In genomic region chr14:23237772-23238594, GRCh38 we compare ENCODE assay signal across 8 cellular contexts. TPM values are rescaled to one million over a fixed set of nuclear protein-coding genes. Genes with fewer than 3 reads are reported as not detected.
DNase-seq lines count a peak whose midpoint lies in the region; ATAC-seq, FAIRE-seq and TF ChIP-seq lines count a peak whose summit lies in the region.

TSS of gene RNF212B (plus strand) at chr14:23237936. CDS start at chr14:23240346, 2,410 bp downstream.

- intact Hi-C loops in left colon (cut with DNase I, micrococcal nuclease) = no loop called here

- H3K9me3 Mint-ChIP-seq in activated CD4-positive, alpha-beta T cell treated with anti-CD3 and anti-CD28 coated beads, Interleukin-2, amount 10 ng/mL, durations not matched to agents 7 days and 5 days = no peaks in the 10 kb centered on the region

- no peak for TF ChIP-seq CTCF in D721Med (IDR thresholded peaks at IDR 0.05; ENCODE audit: insufficient read depth, missing control alignments)

- peaks cover 6% of the 10 kb centered on the region for H3K4me1 Mint-ChIP-seq in activated CD4-positive, alpha-beta T cell treated with anti-CD3 and anti-CD28 coated beads, Interleukin-2, amount 10 ng/mL, durations not matched to agents 7 days and 5 days

- H3K4me3 Mint-ChIP-seq in activated CD4-positive, alpha-beta T cell treated with anti-CD3 and anti-CD28 coated beads, Interleukin-2, amount 10 ng/mL, durations not matched to agents 7 days and 5 days = peak within 1 kb of the TSS; percentile 4

- POLR2A ChIA-PET in activated CD4-positive, alpha-beta T cell treated with anti-CD3 and anti-CD28 coated beads, Interleukin-2, amount 10 ng/mL, durations not matched to agents 7 days and 5 days (lab: Charles Lee) = no interaction called here

- no peaks in the 10 kb centered on the region for H3K36me3 Mint-ChIP-seq in activated CD4-positive, alpha-beta T cell treated with anti-CD3 and anti-CD28 coated beads, Interleukin-2, amount 10 ng/mL, durations not matched to agents 7 days and 5 days (ENCODE audit: low read depth)

- DNase-seq in DMS114 treated with DMSO at 0.1 percent for 48 hours (lab: John Stamatoyannopoulos, UW; ENCODE audit: unreplicated experiment) (peak; percentile 72), NCI-H510A treated with DMSO at 0.1 percent for 48 hours (lab: John Stamatoyannopoulos, UW) (peak; percentile 23), dedifferentiated amniotic fluid mesenchymal stem cell (ENCODE audit: extremely low spot score) (peak; percentile 49), left colon (peak; percentile 93 to 97), D721Med (ENCODE audit: insufficient read length, low spot score) (no peak)
- DNase-seq in activated CD4-positive, alpha-beta T cell treated with anti-CD3 and anti-CD28 coated beads, Interleukin-2, amount 10 ng/mL, durations not matched to agents 7 days and 5 days = peak; percentile 86
- peak; percentile 77 to 90 for DNase-seq in stimulated activated CD4-positive, alpha-beta T cell treated with anti-CD3 and anti-CD28 coated beads, Interleukin-15, amount 100 ng/mL, for 48 hours (ENCODE audit: low read depth in 2 of 2)

- no peak within 1 kb of the TSS for H3K27ac Mint-ChIP-seq in activated CD4-positive, alpha-beta T cell treated with anti-CD3 and anti-CD28 coated beads, Interleukin-2, amount 10 ng/mL, durations not matched to agents 7 days and 5 days

- FAIRE-seq in D721Med (lab: Jason Lieb, UNC) = no peak

- H3K27me3 Mint-ChIP-seq in activated CD4-positive, alpha-beta T cell treated with anti-CD3 and anti-CD28 coated beads, Interleukin-2, amount 10 ng/mL, durations not matched to agents 7 days and 5 days = peaks cover 26% of the 10 kb centered on the region

- CTCF ChIA-PET in activated CD4-positive, alpha-beta T cell treated with anti-CD3 and anti-CD28 coated beads, Interleukin-2, amount 10 ng/mL, durations not matched to agents 7 days and 5 days (lab: Charles Lee) = interaction anchor here (0.6 kb wide), 1 partner anchor 31 kb away, joined by 3 read pairs; no protein-coding TSS in a partner anchor

- ATAC-seq in HG02763 (IDR thresholded peaks at IDR 0.05; ENCODE audit: unreplicated experiment) (peak; percentile 56), left colon (peak; percentile 100)

RNA-seq across cellular contexts. Expression of gene RNF212B, which starts in this region (rescaled TPM):
- total RNA-seq in activated CD4-positive, alpha-beta T cell treated with anti-CD3 and anti-CD28 coated beads, Interleukin-2, amount 10 ng/mL, durations not matched to agents 7 days and 5 days = not detected
- not detected for total RNA-seq in left colon

Comparison
In these comparisons a context has a peak if more than half of its experiments do, and no peak if none do; other contexts are left out.
1. Peak in DNase-seq in activated CD4-positive, alpha-beta T cell treated with anti-CD3 and anti-CD28 coated beads, Interleukin-2, amount 10 ng/mL, durations not matched to agents 7 days and 5 days; RNA of the gene not detected or under 1 TPM.
2. Peak in DNase-seq and ATAC-seq in left colon; RNA of the gene not detected or under 1 TPM.